8 cellular contexts compared by ENCODE assay signal in genomic region chr16:30091474-30092372, GRCh38. TPM values are rescaled to one million over a fixed set of nuclear protein-coding genes. Genes with fewer than 3 reads are reported as not detected.
DNase-seq lines count a peak whose midpoint lies in the region; ATAC-seq, FAIRE-seq and TF ChIP-seq lines count a peak whose summit lies in the region.

TSS of gene TBX6 (minus strand) at chr16:30091924. CDS start at chr16:30091193, 731 bp downstream.

- peaks cover 0 to 13% (median 4%) of the 10 kb centered on the region in 11 experiments; a peak in 7 of 22 replicates for H4K20me1 ChIP-seq in BLaER1 treated with 17β-estradiol and CSF1 and Interleukin-3, amounts not matched to agents 10 nM and 100 nM

- H3K4me3 ChIP-seq in BLaER1 treated with 17β-estradiol and CSF1 and Interleukin-3, amounts not matched to agents 10 nM and 100 nM: peak within 1 kb of the TSS; percentile 52 to 76 (median 63)
- peak within 1 kb of the TSS; percentile 60 for H3K4me3 ChIP-seq in colonic mucosa

- peak within 1 kb of the TSS; percentile 50 to 89 (median 81) for H3K27ac ChIP-seq in BLaER1 treated with 17β-estradiol and CSF1 and Interleukin-3, amounts not matched to agents 10 nM and 100 nM
- peak within 1 kb of the TSS; percentile 84 for H3K27ac ChIP-seq in colonic mucosa

- DNase-seq in GM19239 (ENCODE audit: insufficient read length, low spot score) (peak; percentile 90), NCI-H510A (lab: John Stamatoyannopoulos, UW) (peak; percentile 93), colonic mucosa (peak; percentile 93), left lobe of liver (ENCODE audit: low spot score) (peak; percentile 94)
- DNase-seq in activated CD4-positive, alpha-beta T cell treated with anti-CD3 and anti-CD28 coated beads for 48 hours: peak; percentile 96
- DNase-seq in stimulated activated CD4-positive, alpha-beta T cell treated with anti-CD3 and anti-CD28 coated beads, Interleukin-2, amount 100 ng/mL, for 24 hours: peak; percentile 94 to 95

- ATAC-seq in HG03442 (IDR thresholded peaks at IDR 0.05; ENCODE audit: unreplicated experiment) (peak; percentile 59), left lobe of liver (peak; percentile 89)

- no peaks in the 10 kb centered on the region for H3K27me3 ChIP-seq in BLaER1 treated with 17β-estradiol and CSF1 and Interleukin-3, amounts not matched to agents 10 nM and 100 nM
- no peaks in the 10 kb centered on the region for H3K27me3 ChIP-seq in colonic mucosa

- H3K4me2 ChIP-seq in BLaER1 treated with 17β-estradiol and CSF1 and Interleukin-3, amounts not matched to agents 10 nM and 100 nM: peak within 1 kb of the TSS; percentile 85 to 100 (median 99)

- H3K9ac ChIP-seq in BLaER1 treated with 17β-estradiol and CSF1 and Interleukin-3, amounts not matched to agents 10 nM and 100 nM: peak within 1 kb of the TSS; percentile 72 to 85 (median 80)
- peak within 1 kb of the TSS; percentile 73 to 91 for H3K9ac ChIP-seq in colonic mucosa (ENCODE audit: low read depth in 2 of 2, low read length in 2 of 2)

- peak; percentile 78 for TF ChIP-seq CTCF in colonic mucosa (IDR thresholded peaks at IDR 0.05)

- H3K4me1 ChIP-seq in BLaER1 treated with 17β-estradiol and CSF1 and Interleukin-3, amounts not matched to agents 10 nM and 100 nM: peaks cover 66 to 88% (median 75%) of the 10 kb centered on the region in 10 experiments
- H3K4me1 ChIP-seq in colonic mucosa: peaks cover 13% of the 10 kb centered on the region

- peaks cover 4 to 5% (median 5%) of the 10 kb centered on the region in 11 experiments for H3K9me3 ChIP-seq in BLaER1 treated with 17β-estradiol and CSF1 and Interleukin-3, amounts not matched to agents 10 nM and 100 nM (replicated peaks in 1 of 11)
- no peaks in the 10 kb centered on the region for H3K9me3 ChIP-seq in colonic mucosa

- H3K36me3 ChIP-seq in BLaER1 treated with 17β-estradiol and CSF1 and Interleukin-3, amounts not matched to agents 10 nM and 100 nM: peaks cover 3 to 21% (median 10%) of the 10 kb centered on the region in 11 experiments; a peak in 15 of 22 replicates
- peaks cover 3% of the 10 kb centered on the region for H3K36me3 ChIP-seq in colonic mucosa

- peak; percentile 89 for FAIRE-seq in GM19239 (lab: Jason Lieb, UNC)

- intact Hi-C loops in colonic mucosa (cut with DNase I): loop anchor here (10.0 kb wide), 2 partner anchors 263 to 323 kb away; partner anchors contain the start of gene CD2BP2

RNA-seq across cellular contexts. Expression of gene TBX6, which starts in this region (rescaled TPM):
- total RNA-seq in colonic mucosa: 1 to 10 TPM in 1 of 2 donors, under 1 TPM in 1; 0.85 to 1.6 TPM
- 0.86 TPM for total RNA-seq in left lobe of liver

Comparison
In these comparisons a context has a peak if more than half of its experiments do, and no peak if none do; other contexts are left out.
1. Peak in every context shown above with its lines: DNase-seq, ATAC-seq, H3K4me3 ChIP-seq and H3K27ac ChIP-seq.
2. Peak in DNase-seq and ATAC-seq in left lobe of liver; RNA of the gene not detected or under 1 TPM.